In the genomic region with DNA sequence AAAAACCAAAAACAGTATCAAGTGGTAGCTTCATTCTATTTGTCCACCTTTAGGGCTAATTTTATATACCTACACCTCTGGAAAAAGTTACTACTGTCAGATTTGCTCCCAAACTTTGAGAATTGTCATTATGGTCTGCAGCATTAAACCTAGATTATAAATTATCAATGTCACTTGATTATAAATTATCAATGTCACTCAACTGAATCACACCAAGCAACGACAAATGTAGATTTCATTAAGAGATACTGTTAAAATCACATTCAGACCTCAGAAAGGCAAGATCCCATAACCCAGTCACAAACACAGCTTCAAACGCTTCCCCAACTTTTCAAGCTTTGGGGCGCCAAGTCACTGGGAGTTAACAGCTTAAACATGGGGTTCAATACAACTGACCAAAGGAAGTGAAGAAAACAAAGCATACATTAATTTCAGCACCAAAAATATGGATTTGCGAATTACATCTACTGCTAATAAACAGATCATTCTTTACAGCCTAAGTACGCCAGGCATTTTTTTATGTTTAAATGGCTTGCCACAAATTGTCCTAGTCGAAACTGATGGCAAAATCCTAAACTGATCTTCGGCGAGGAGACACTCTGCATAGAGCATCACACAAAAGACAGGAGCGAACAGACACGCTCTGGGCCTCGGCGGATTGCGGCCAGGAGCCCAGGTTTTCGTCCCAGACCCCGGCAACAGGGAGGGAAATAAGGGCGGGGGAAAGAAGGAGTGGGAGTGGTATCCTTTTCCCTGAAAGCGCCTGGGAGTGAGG, we compare ENCODE assay signal across 8 cellular contexts. TPM values are rescaled to one million over a fixed set of nuclear protein-coding genes. Genes with fewer than 3 reads are reported as not detected.
DNase-seq lines count a peak whose midpoint lies in the region; ATAC-seq and TF ChIP-seq lines count a peak whose summit lies in the region.

No MANE protein-coding gene starts in this region.

- no peak for ATAC-seq in HG02852 (IDR thresholded peaks at IDR 0.05; ENCODE audit: unreplicated experiment)

- no peak for DNase-seq in activated naive CD4-positive, alpha-beta T cell treated with anti-CD3 and anti-CD28 coated beads, Interleukin-2, amount 10 ng/mL, durations not matched to agents 7 days and 5 days
- no peak for DNase-seq in activated naive CD4-positive, alpha-beta T cell treated with Interleukin-2 at 50 U/mL for 16 hours
- DNase-seq in SJSA1 (ENCODE audit: low read depth in 1 of 2, low spot score in 2 of 2) (no peak), esophagus squamous epithelium (lab: John Stamatoyannopoulos, UW) (no peak), NCI-H2029 treated with DMSO at 0.1 percent for 48 hours (lab: John Stamatoyannopoulos, UW) (no peak), SK-N-DZ (ENCODE audit: low spot score) (no peak)

- H3K27me3 ChIP-seq in SJSA1 (replicated peaks): no peaks in the 10 kb centered on the region
- H3K27me3 ChIP-seq in esophagus squamous epithelium: no peaks in the 10 kb centered on the region
- peaks cover 8% of the 10 kb centered on the region for H3K27me3 ChIP-seq in neutrophil

- H3K4me1 Mint-ChIP-seq in activated naive CD4-positive, alpha-beta T cell treated with anti-CD3 and anti-CD28 coated beads, Interleukin-2, amount 10 ng/mL, durations not matched to agents 7 days and 5 days: peaks cover 79% of the 10 kb centered on the region

- H3K4me1 ChIP-seq in SJSA1 (replicated peaks) (peaks cover 27% of the 10 kb centered on the region), esophagus squamous epithelium (peaks cover 11 to 62% (median 32%) of the 10 kb centered on the region in 3 donors), neutrophil (ENCODE audit: control insufficient read depth in 1 of 2, insufficient read depth in 1 of 2, low read depth in 1 of 2, low read length in 1 of 2) (peaks cover 31 to 34% of the 10 kb centered on the region in 2 experiments)

- H3K36me3 Mint-ChIP-seq in activated naive CD4-positive, alpha-beta T cell treated with anti-CD3 and anti-CD28 coated beads, Interleukin-2, amount 10 ng/mL, durations not matched to agents 7 days and 5 days: peaks cover 29% of the 10 kb centered on the region

- peaks cover 15% of the 10 kb centered on the region; the same call in 1 of the 2 replicates for H3K36me3 ChIP-seq in SJSA1
- H3K36me3 ChIP-seq in esophagus squamous epithelium: no peaks in the 10 kb centered on the region
- no peaks in the 10 kb centered on the region for H3K36me3 ChIP-seq in neutrophil

- H3K27ac Mint-ChIP-seq in activated naive CD4-positive, alpha-beta T cell treated with anti-CD3 and anti-CD28 coated beads, Interleukin-2, amount 10 ng/mL, durations not matched to agents 7 days and 5 days: peak overlapping the region; percentile 97

- no peak for TF ChIP-seq POLR2A in esophagus squamous epithelium (IDR thresholded peaks at IDR 0.05)

- CTCF ChIA-PET in activated naive CD4-positive, alpha-beta T cell treated with anti-CD3 and anti-CD28 coated beads, Interleukin-2, amount 10 ng/mL, durations not matched to agents 7 days and 5 days (lab: Charles Lee): interaction anchor here (0.6 kb wide), 2 partner anchors 36 to 1015 kb away, joined by 3 read pairs; no protein-coding TSS in a partner anchor

- H3K27ac ChIP-seq in SJSA1: peak overlapping the region; percentile 64
- peak overlapping the region; percentile 94 to 96 (median 96) for H3K27ac ChIP-seq in esophagus squamous epithelium
- H3K27ac ChIP-seq in neutrophil: peak overlapping the region; percentile 94

- peak overlapping the region; percentile 78 for H3K4me3 ChIP-seq in SJSA1
- H3K4me3 ChIP-seq in esophagus squamous epithelium: peak overlapping the region; percentile 80 to 93 (median 88)
- H3K4me3 ChIP-seq in neutrophil (ENCODE audit: low read depth in 1 of 2, low read length in 1 of 2): peak overlapping the region; percentile 82 to 84

- H3K4me3 Mint-ChIP-seq in activated naive CD4-positive, alpha-beta T cell treated with anti-CD3 and anti-CD28 coated beads, Interleukin-2, amount 10 ng/mL, durations not matched to agents 7 days and 5 days: peak overlapping the region; percentile 99

- intact Hi-C loops in esophagus squamous epithelium (cut with DNase I): no loop called here

- TF ChIP-seq CTCF in esophagus squamous epithelium (IDR thresholded peaks at IDR 0.05): no peak
- TF ChIP-seq CTCF in neutrophil (IDR thresholded peaks at IDR 0.05): no peak

- H3K27me3 Mint-ChIP-seq in activated naive CD4-positive, alpha-beta T cell treated with anti-CD3 and anti-CD28 coated beads, Interleukin-2, amount 10 ng/mL, durations not matched to agents 7 days and 5 days: no peaks in the 10 kb centered on the region

- H3K9me3 Mint-ChIP-seq in activated naive CD4-positive, alpha-beta T cell treated with anti-CD3 and anti-CD28 coated beads, Interleukin-2, amount 10 ng/mL, durations not matched to agents 7 days and 5 days: peaks cover 3% of the 10 kb centered on the region

- H3K9me3 ChIP-seq in SJSA1 (replicated peaks) (no peaks in the 10 kb centered on the region), esophagus squamous epithelium (no peaks in the 10 kb centered on the region), neutrophil (no peaks in the 10 kb centered on the region)

- WGBS in esophagus squamous epithelium, 2 donors: 1 to 2% methylated on average over 17 of the region's 17 CpGs

RNA-seq across cellular contexts. Expression of gene GLG1, which starts 1.0 kb away (rescaled TPM):
- total RNA-seq in SJSA1 (2014; rRNA removed; shearing (Covaris generic)): 71.1 and 78.5 TPM in 2 replicates
- 10 to 100 TPM; 59.2 to 71.9 (median 60.8) TPM for total RNA-seq in esophagus squamous epithelium
- 42.9 and 50.3 TPM in 2 replicates for polyA plus RNA-seq in SK-N-DZ (2014; cell fraction: cytosol; rRNA removed)
- polyA plus RNA-seq in SK-N-DZ (2014; cell fraction: nucleus; rRNA removed): 29.2 and 45.2 TPM in 2 replicates
